In the genomic region with DNA sequence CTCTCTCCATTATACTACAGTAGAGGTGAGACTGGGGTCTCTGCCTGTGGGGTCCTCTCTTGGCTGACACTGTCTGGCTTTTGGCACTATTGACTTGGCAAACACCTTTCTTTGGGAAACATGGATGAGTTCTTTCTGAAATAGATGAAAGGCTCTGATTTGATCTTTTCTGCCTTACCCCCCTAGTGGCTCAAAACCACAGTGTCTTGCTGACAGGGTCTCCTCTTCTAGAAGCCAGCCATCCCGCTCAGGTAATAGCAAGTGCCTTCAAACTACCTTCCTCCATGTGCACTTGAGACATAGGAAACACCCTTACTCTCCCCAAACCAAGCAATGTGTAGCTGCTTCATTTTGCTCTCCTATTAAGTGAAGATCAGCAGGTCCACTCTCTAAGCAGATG, we compare ENCODE assay signal across 23 cellular contexts.
"Had no signal": no experiment of that assay in that cellular context is flagged by ENCODE, and none has a peak within 500 bp of the region (broad histone marks: within the 10 kb centered on the region; RNA-seq: fewer than 3 reads in every experiment).

No MANE protein-coding gene starts in this region.

- H3K9me3 Mint-ChIP-seq: IgD-negative memory B cell had no signal

- H3K27me3 ChIP-seq: SJSA1 had no signal

- H3K4me3 ChIP-seq: K562, SJSA1, SK-N-MC had no signal

- H3K27ac Mint-ChIP-seq: IgD-negative memory B cell had no signal

- DNase-seq: Kasumi-1, MM.1S, NCI-H1092 treated with DMSO at 0.1 percent for 48 hours, NCI-H1436, NCI-H187, NCI-H2029, NCI-H2081 treated with DMSO at 0.1 percent for 48 hours, NCI-H2171, NCI-H226, NCI-H446, NCI-H510A, NCI-H524 treated with DMSO at 0.1 percent for 48 hours, NCI-H69, NCI-H774, Right ventricle myocardium superior, RPMI8226, SIG-M5 had no signal

- H3K27ac ChIP-seq: HL-60, KMS-11, SJSA1, SK-N-MC had no signal

- ATAC-seq: K562 had no signal

- H3K36me3 Mint-ChIP-seq: IgD-negative memory B cell had no signal

- H3K4me3 Mint-ChIP-seq: IgD-negative memory B cell had no signal

- H3K9ac ChIP-seq: KMS-11 had no signal

- H3K27me3 Mint-ChIP-seq: IgD-negative memory B cell had no signal

- H3K4me1 Mint-ChIP-seq: IgD-negative memory B cell had no signal

- H3K36me3 ChIP-seq: SJSA1 had no signal

- H3K4me2 ChIP-seq: KMS-11 had no signal

- H3K4me1 ChIP-seq: SJSA1 had no signal

- H3K9me3 ChIP-seq: SJSA1 had no signal
